ENCODE assay signal across 1 cellular context in genomic region chr2:177263451-177264208, GRCh38.
TF ChIP-seq lines count a peak whose summit lies in the region.

No MANE protein-coding gene starts in this region.

TF ChIP-seq in K562, 482 proteins besides CTCF, POLR2A, EP300 and RAD21 (continued from another document):
- TF ChIP-seq STAT5A (IDR thresholded peaks at IDR 0.05; ENCODE audit: borderline replicate concordance, low read length) (peak; percentile 44; the same call in 1 of the 2 replicates), LCOR (CRISPR knock-in tag; IDR thresholded peaks at IDR 0.05) (peak; percentile 99), U2AF1 (optimal IDR thresholded peaks at IDR 0.05; ENCODE audit: low read depth, low read length) (peak; percentile 93), HINFP (tag; conservative IDR thresholded peaks at IDR 0.05; ENCODE audit: low read depth) (no peak), FUS (optimal IDR thresholded peaks at IDR 0.05; ENCODE audit: low read depth, low read length) (peak; percentile 68), RUNX1 (IDR thresholded peaks at IDR 0.05; ENCODE audit: low read depth) (peak; percentile 82; the same call in 1 of the 2 replicates), ZKSCAN1 (IDR thresholded peaks at IDR 0.05; ENCODE audit: low read depth, low read length) (peak; percentile 76), ZNF384 (IDR thresholded peaks at IDR 0.05; ENCODE audit: low read depth, low read length) (peak; percentile 61), ZNF134 (CRISPR knock-in tag; conservative IDR thresholded peaks at IDR 0.05) (no peak), PHB2 (IDR thresholded peaks at IDR 0.05; ENCODE audit: low read depth) (no peak), SP2 (IDR thresholded peaks at IDR 0.05; ENCODE audit: extremely low read depth, low read depth, low read length, poor library complexity, severe bottlenecking) (no peak), E2F3 (CRISPR knock-in tag; IDR thresholded peaks at IDR 0.05) (peak; percentile 85), EHMT2 (IDR thresholded peaks at IDR 0.05) (peak; percentile 27; the same call in 1 of the 2 replicates), KLF6 (CRISPR knock-in tag; IDR thresholded peaks at IDR 0.05; ENCODE audit: borderline replicate concordance) (peak; percentile 73; the same call in 1 of the 2 replicates), HMBOX1 (IDR thresholded peaks at IDR 0.05) (peak; percentile 46; the same call in 1 of the 2 replicates), POLR3G (IDR thresholded peaks at IDR 0.05; ENCODE audit: extremely low read depth, insufficient read length, insufficient replicate concordance) (no peak), KDM2B (CRISPR knock-in tag; IDR thresholded peaks at IDR 0.05) (peak; percentile 90), PCBP1 (IDR thresholded peaks at IDR 0.05; ENCODE audit: low read depth, low read length, poor library complexity, severe bottlenecking) (peak; percentile 48), CREBBP (IDR thresholded peaks at IDR 0.05; ENCODE audit: low read depth, low read length) (no peak), RBFOX2 (IDR thresholded peaks at IDR 0.05; ENCODE audit: low read depth, low read length) (peak; percentile 91), IFI16 (CRISPR knock-in tag; IDR thresholded peaks at IDR 0.05) (no peak), DIDO1 (tag; IDR thresholded peaks at IDR 0.05; ENCODE audit: low read depth) (peak; percentile 30; the same call in 1 of the 2 replicates), CBX1 (IDR thresholded peaks at IDR 0.05; ENCODE audit: low read depth) (peak; percentile 87), GTF2A2 (tag; IDR thresholded peaks at IDR 0.05) (no peak), TFE3 (CRISPR knock-in tag; IDR thresholded peaks at IDR 0.05) (no peak; the same call in 1 of the 2 replicates)
- TF ChIP-seq, protein P1, sequence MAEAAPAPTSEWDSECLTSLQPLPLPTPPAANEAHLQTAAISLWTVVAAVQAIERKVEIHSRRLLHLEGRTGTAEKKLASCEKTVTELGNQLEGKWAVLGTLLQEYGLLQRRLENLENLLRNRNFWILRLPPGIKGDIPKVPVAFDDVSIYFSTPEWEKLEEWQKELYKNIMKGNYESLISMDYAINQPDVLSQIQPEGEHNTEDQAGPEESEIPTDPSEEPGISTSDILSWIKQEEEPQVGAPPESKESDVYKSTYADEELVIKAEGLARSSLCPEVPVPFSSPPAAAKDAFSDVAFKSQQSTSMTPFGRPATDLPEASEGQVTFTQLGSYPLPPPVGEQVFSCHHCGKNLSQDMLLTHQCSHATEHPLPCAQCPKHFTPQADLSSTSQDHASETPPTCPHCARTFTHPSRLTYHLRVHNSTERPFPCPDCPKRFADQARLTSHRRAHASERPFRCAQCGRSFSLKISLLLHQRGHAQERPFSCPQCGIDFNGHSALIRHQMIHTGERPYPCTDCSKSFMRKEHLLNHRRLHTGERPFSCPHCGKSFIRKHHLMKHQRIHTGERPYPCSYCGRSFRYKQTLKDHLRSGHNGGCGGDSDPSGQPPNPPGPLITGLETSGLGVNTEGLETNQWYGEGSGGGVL (CRISPR knock-in tag; IDR thresholded peaks at IDR 0.05) = no peak
